In the genomic region with DNA sequence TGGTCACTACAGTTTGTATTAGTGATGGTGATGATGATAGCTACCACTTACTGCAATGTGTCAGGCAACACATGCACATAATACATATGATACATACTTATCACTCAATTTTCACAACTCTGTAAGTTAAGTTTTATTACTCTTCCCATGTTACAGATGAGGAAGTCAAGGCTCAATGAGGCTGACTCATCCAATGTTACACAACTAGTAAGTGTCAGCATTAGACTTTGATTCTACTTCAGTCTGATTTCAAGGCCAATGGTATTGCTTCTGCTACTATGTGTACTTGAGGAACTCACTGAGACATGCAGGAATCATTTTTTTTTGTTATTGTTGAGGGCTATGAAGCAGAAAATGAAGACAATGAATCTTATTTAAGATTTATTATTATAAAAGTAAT, we compare ENCODE assay signal across 10 cellular contexts.
"Had no signal": no experiment of that assay in that cellular context is flagged by ENCODE, and none has a peak within 500 bp of the region (broad histone marks: within the 10 kb centered on the region; RNA-seq: fewer than 3 reads in every experiment).

No MANE protein-coding gene starts in this region.

- DNase-seq: activated CD4-positive, CD25-positive, alpha-beta regulatory T cell; activated effector memory CD4-positive, alpha-beta T cell treated with Interleukin-2 at 50 U/mL for 16 hours; activated T-cell treated with anti-CD3 and anti-CD28 coated beads, Interleukin-2, amount 50 U/mL, for 1 hour; gastrocnemius medialis; heart right ventricle; left ventricle myocardium superior; mesenchymal stem cell; nephron progenitor cell; stimulated activated CD4-positive, alpha-beta T cell treated with anti-CD3 and anti-CD28 coated beads, Interleukin-4, amount 100 ng/mL, for 24 hours; T-helper 2 cell had no signal
